In genomic region chr10:125721035-125721434, GRCh38 we compare ENCODE assay signal across 9 cellular contexts. TPM values are rescaled to one million over a fixed set of nuclear protein-coding genes. Genes with fewer than 3 reads are reported as not detected.
DNase-seq lines count a peak whose midpoint lies in the region; ATAC-seq and TF ChIP-seq lines count a peak whose summit lies in the region.
"Had no signal": no experiment of that assay in that cellular context is flagged by ENCODE, and none has a peak within 500 bp of the region (broad histone marks: within the 10 kb centered on the region; RNA-seq: fewer than 3 reads in every experiment).

No MANE protein-coding gene starts in this region.

- no peaks in the 10 kb centered on the region for H3K27me3 ChIP-seq in BLaER1 treated with 17β-estradiol and CSF1 and Interleukin-3, amounts not matched to agents 10 nM and 100 nM
- H3K27me3 ChIP-seq in duodenal mucosa (ENCODE audit: control insufficient read depth in 1 of 2, insufficient read depth in 2 of 2, low read length in 2 of 2): no peaks in the 10 kb centered on the region
- H3K27me3 ChIP-seq in tibial nerve: no peaks in the 10 kb centered on the region
- H3K27me3 ChIP-seq in transverse colon: no peaks in the 10 kb centered on the region
- H3K27me3 ChIP-seq: right atrium auricular region had no signal

- peak overlapping the region; percentile 4 to 99 (median 98); a peak in 13 of 22 replicates for H3K9ac ChIP-seq in BLaER1 treated with 17β-estradiol and CSF1 and Interleukin-3, amounts not matched to agents 10 nM and 100 nM
- H3K9ac ChIP-seq in duodenal mucosa (ENCODE audit: low read depth in 1 of 2, low read length in 2 of 2): no peak overlapping the region

- TF ChIP-seq CTCF in tibial nerve (IDR thresholded peaks at IDR 0.05) (no peak), transverse colon (IDR thresholded peaks at IDR 0.05) (no peak)

- DNase-seq in NCI-H446 treated with DMSO at 0.1 percent for 48 hours (lab: John Stamatoyannopoulos, UW) (no peak), tibial nerve (ENCODE audit: low spot score in 2 of 2) (no peak), transverse colon (no peak)
- no peak for DNase-seq in activated CD4-positive, CD25-positive, alpha-beta regulatory T cell treated with anti-CD3 and anti-CD28 coated beads, Interleukin-2, amount 50 U/mL, for 72 hours

- peaks cover 47 to 54% (median 50%) of the 10 kb centered on the region in 11 experiments for H3K36me3 ChIP-seq in BLaER1 treated with 17β-estradiol and CSF1 and Interleukin-3, amounts not matched to agents 10 nM and 100 nM
- H3K36me3 ChIP-seq in duodenal mucosa (ENCODE audit: control insufficient read depth in 1 of 2, insufficient read depth in 2 of 2, low read length in 2 of 2): peaks cover 23 to 39% of the 10 kb centered on the region in 2 donors
- H3K36me3 ChIP-seq in tibial nerve: peaks cover 0 to 44% (median 12%) of the 10 kb centered on the region in 3 donors
- H3K36me3 ChIP-seq in transverse colon: peaks cover 0 to 47% (median 16%) of the 10 kb centered on the region in 4 donors

- peak overlapping the region in 8 of 10 experiments; percentile 88 to 100 (median 97); a peak in 11 of 20 replicates for H3K4me3 ChIP-seq in BLaER1 treated with 17β-estradiol and CSF1 and Interleukin-3, amounts not matched to agents 10 nM and 100 nM
- peak overlapping the region; percentile 89 to 100 for H3K4me3 ChIP-seq in duodenal mucosa (ENCODE audit: low read depth in 1 of 2, low read length in 2 of 2)
- H3K4me3 ChIP-seq in tibial nerve: no peak overlapping the region
- peak overlapping the region in 1 of 4 donors; percentile 85 for H3K4me3 ChIP-seq in transverse colon

- TF ChIP-seq EP300 in tibial nerve (IDR thresholded peaks at IDR 0.05) (no peak), transverse colon (IDR thresholded peaks at IDR 0.05; ENCODE audit: low read depth) (no peak)

- intact Hi-C loops in transverse colon (cut with DNase I; ENCODE audit: low total_unique reads): no loop called here

- TF ChIP-seq POLR2A in tibial nerve (IDR thresholded peaks at IDR 0.05): no peak
- TF ChIP-seq POLR2A in transverse colon (IDR thresholded peaks at IDR 0.05): no peak

- in situ Hi-C loops in transverse colon (cut with MboI; ENCODE audit: low pct_ligation_motif_present in 1 of 4, low pct_unique_long_range_greater_than_20kb in 1 of 4, low sequenced_read_pairs in 3 of 4): loop anchor here in 1 of 4 donors (25.0 kb wide), 1 partner anchor 684 kb away; no protein-coding TSS in a partner anchor

- H3K4me1 ChIP-seq in BLaER1 treated with 17β-estradiol and CSF1 and Interleukin-3, amounts not matched to agents 10 nM and 100 nM: peaks cover 17 to 29% (median 24%) of the 10 kb centered on the region in 10 experiments
- H3K4me1 ChIP-seq in duodenal mucosa (ENCODE audit: control insufficient read depth in 1 of 2, insufficient read depth in 2 of 2, low read length in 2 of 2) (peaks cover 7 to 23% of the 10 kb centered on the region in 2 donors), tibial nerve (peaks cover 0 to 31% (median 14%) of the 10 kb centered on the region in 4 donors), transverse colon (peaks cover 4 to 25% (median 11%) of the 10 kb centered on the region in 4 donors)

- H3K27ac ChIP-seq in BLaER1 treated with 17β-estradiol and CSF1 and Interleukin-3, amounts not matched to agents 10 nM and 100 nM: no peak overlapping the region; a peak in 1 of 22 replicates
- H3K27ac ChIP-seq in duodenal mucosa (ENCODE audit: low read depth, low read length) (no peak overlapping the region), tibial nerve (no peak overlapping the region), transverse colon (no peak overlapping the region)
- H3K27ac ChIP-seq: right atrium auricular region had no signal

- 88 to 93% methylated on average over 6 of the region's 6 CpGs for WGBS in tibial nerve, 2 donors
- WGBS in transverse colon (ENCODE audit: low coverage in 1 of 2), 2 donors: 69 to 73% methylated on average over 6 of the region's 6 CpGs

- peaks cover 0 to 24% (median 0%) of the 10 kb centered on the region in 11 experiments; a peak in 3 of 22 replicates for H4K20me1 ChIP-seq in BLaER1 treated with 17β-estradiol and CSF1 and Interleukin-3, amounts not matched to agents 10 nM and 100 nM

- peak overlapping the region; percentile 76 to 97 (median 95) for H3K4me2 ChIP-seq in BLaER1 treated with 17β-estradiol and CSF1 and Interleukin-3, amounts not matched to agents 10 nM and 100 nM

- ATAC-seq in GM19351 (IDR thresholded peaks at IDR 0.05; ENCODE audit: unreplicated experiment): peak; percentile 23
- ATAC-seq in HG03342 (IDR thresholded peaks at IDR 0.05; ENCODE audit: unreplicated experiment): peak; percentile 35

- H3K9me3 ChIP-seq in BLaER1 treated with 17β-estradiol and CSF1 and Interleukin-3, amounts not matched to agents 10 nM and 100 nM (replicated peaks in 1 of 11): peaks cover 0 to 9% (median 5%) of the 10 kb centered on the region in 11 experiments; a peak in 14 of 22 replicates
- no peaks in the 10 kb centered on the region for H3K9me3 ChIP-seq in duodenal mucosa (ENCODE audit: control insufficient read depth in 1 of 2, low read length in 2 of 2)
- H3K9me3 ChIP-seq in tibial nerve: peaks cover 0 to 10% (median 0%) of the 10 kb centered on the region in 4 donors
- H3K9me3 ChIP-seq in transverse colon: no peaks in the 10 kb centered on the region
- H3K9me3 ChIP-seq: right atrium auricular region had no signal

RNA-seq across cellular contexts. Expression of gene EDRF1, which starts 1.5 kb away (rescaled TPM):
- total RNA-seq in tibial nerve (10 to 100 TPM; 20.1 to 29.0 (median 24.3) TPM), transverse colon (10 to 100 TPM; 20.2 to 35.1 (median 26.3) TPM)

RNA-seq across cellular contexts. Expression of gene TEX36, which starts 38.1 kb away (rescaled TPM):
- not detected for total RNA-seq in tibial nerve
- not detected for total RNA-seq in transverse colon
- total RNA-seq: right atrium auricular region had no signal

RNA-seq across cellular contexts. Expression of gene MMP21, which starts 54.6 kb away (rescaled TPM):
- under 1 TPM in 3 of 4 donors, not detected in 1; 0.22 to 0.59 (median 0.30) TPM for total RNA-seq in tibial nerve
- total RNA-seq in transverse colon: under 1 TPM in 2 of 4 donors, not detected in 2; 0.16 to 1.00 TPM

Comparison
In these comparisons a context has a peak if more than half of its experiments do, and no peak if none do; other contexts are left out.
1. H3K4me3 ChIP-seq: peak in BLaER1 treated with 17β-estradiol and CSF1 and Interleukin-3, amounts not matched to agents 10 nM and 100 nM (8 of 10) and duodenal mucosa (2 of 2); none in tibial nerve (0 of 4).
2. H3K9ac ChIP-seq: peak in BLaER1 treated with 17β-estradiol and CSF1 and Interleukin-3, amounts not matched to agents 10 nM and 100 nM (11 of 11); none in duodenal mucosa (0 of 2).